Comparison of ENCODE assay signal across 8 cellular contexts in genomic region chr10:120942806-120943413, GRCh38.
DNase-seq lines count a peak whose midpoint lies in the region; ATAC-seq and TF ChIP-seq lines count a peak whose summit lies in the region.

No MANE protein-coding gene starts in this region.

- TF ChIP-seq EP300 in SK-N-SH (IDR thresholded peaks at IDR 0.05; ENCODE audit: borderline replicate concordance in 1 of 2, low read depth in 1 of 2, low read length in 1 of 2) = no peak

- peaks cover 6% of the 10 kb centered on the region for H3K4me1 Mint-ChIP-seq in activated naive CD4-positive, alpha-beta T cell treated with anti-CD3 and anti-CD28 coated beads for 36 hours (ENCODE audit: low read depth)

- H3K9me2 ChIP-seq in SK-N-SH = no peaks in the 10 kb centered on the region

- POLR2A ChIA-PET in SK-N-SH (lab: Yijun Ruan, JAX) = no interaction called here

- H3K4me1 ChIP-seq in SK-N-SH (ENCODE audit: control insufficient read depth in 1 of 2, insufficient read depth in 2 of 2, low read depth in 1 of 2, low read length in 1 of 2) (peaks cover 0 to 3% of the 10 kb centered on the region in 2 experiments; a peak in 1 of 4 replicates), upper lobe of right lung (peaks cover 8% of the 10 kb centered on the region)

- 41% methylated on average over 15 of the region's 23 CpGs for WGBS in SK-N-SH (ENCODE audit: low lambda C conversion rate)

- no peaks in the 10 kb centered on the region for H3K9me3 Mint-ChIP-seq in activated naive CD4-positive, alpha-beta T cell treated with anti-CD3 and anti-CD28 coated beads for 36 hours

- H3K36me3 ChIP-seq in SK-N-SH (replicated peaks in 1 of 2; ENCODE audit: control insufficient read depth in 1 of 2, insufficient read depth in 2 of 2, low read length in 1 of 2) = no peaks in the 10 kb centered on the region
- H3K36me3 ChIP-seq in upper lobe of right lung = no peaks in the 10 kb centered on the region

- no peak overlapping the region for H3K27ac ChIP-seq in SK-N-SH (ENCODE audit: low read depth in 2 of 2, low read length in 1 of 2)
- H3K27ac ChIP-seq in upper lobe of right lung = no peak overlapping the region

- CTCF ChIA-PET in SK-N-SH (lab: Yijun Ruan, JAX) = interaction anchor here (0.6 to 6.1 kb wide), 46 partner anchors 8 to 1216 kb away, joined by 3 to 50 read pairs (median 4); partner anchors contain the start of gene FGFR2
- CTCF ChIA-PET in activated naive CD4-positive, alpha-beta T cell treated with anti-CD3 and anti-CD28 coated beads for 36 hours (lab: Charles Lee) = interaction anchor here (0.6 to 1.5 kb wide), 7 partner anchors 11 to 956 kb away, joined by 3 to 8 read pairs (median 3); no protein-coding TSS in a partner anchor

- TF ChIP-seq CTCF in SK-N-SH (IDR thresholded peaks at IDR 0.05) = peak; percentile 87
- peak; percentile 86 for TF ChIP-seq CTCF in upper lobe of right lung (IDR thresholded peaks at IDR 0.05)

- intact Hi-C loops in activated naive CD4-positive, alpha-beta T cell treated with anti-CD3 and anti-CD28 coated beads for 36 hours (cut with micrococcal nuclease) = loop anchor here (1.0 kb wide), 2 partner anchors 791 to 957 kb away; no protein-coding TSS in a partner anchor
- intact Hi-C loops in posterior cingulate gyrus (cut with DNase I) (loop anchor here (2.0 to 10.0 kb wide), 4 partner anchors 192 to 958 kb away; no protein-coding TSS in a partner anchor), upper lobe of right lung (cut with DNase I) (loop anchor here (10.0 kb wide), 1 partner anchor 662 kb away; no protein-coding TSS in a partner anchor)

- TF ChIP-seq RAD21 in SK-N-SH (IDR thresholded peaks at IDR 0.05; ENCODE audit: low read length) = peak; percentile 95

- peak; percentile 72 for DNase-seq in EH (ENCODE audit: low read depth)
- peak; percentile 78 for DNase-seq in LoVo (ENCODE audit: low spot score)
- peak; percentile 86 for DNase-seq in SK-N-SH
- DNase-seq in activated naive CD4-positive, alpha-beta T cell treated with anti-CD3 and anti-CD28 coated beads for 36 hours = peak; percentile 87
- peak; percentile 36 for DNase-seq in glomerular endothelial cell (ENCODE audit: extremely low read depth, low read depth, low spot score)
- peak; percentile 79 to 98 (median 90) for DNase-seq in posterior cingulate gyrus
- DNase-seq in upper lobe of right lung = peak; percentile 90

- H3K4me3 Mint-ChIP-seq in activated naive CD4-positive, alpha-beta T cell treated with anti-CD3 and anti-CD28 coated beads for 36 hours = no peak overlapping the region

- peak overlapping the region; percentile 50; the same call in 1 of the 2 replicates for H2AFZ ChIP-seq in SK-N-SH (ENCODE audit: low read depth)

- H3K36me3 Mint-ChIP-seq in activated naive CD4-positive, alpha-beta T cell treated with anti-CD3 and anti-CD28 coated beads for 36 hours (ENCODE audit: low read depth) = no peaks in the 10 kb centered on the region

- no peaks in the 10 kb centered on the region for H3K79me2 ChIP-seq in SK-N-SH (ENCODE audit: insufficient read depth)

- ATAC-seq in GM21825 (IDR thresholded peaks at IDR 0.05; ENCODE audit: unreplicated experiment) (peak; percentile 94), upper lobe of right lung (peak; percentile 94)

- no peak overlapping the region for H3K9ac ChIP-seq in SK-N-SH

- H3K27me3 Mint-ChIP-seq in activated naive CD4-positive, alpha-beta T cell treated with anti-CD3 and anti-CD28 coated beads for 36 hours (ENCODE audit: low read depth) = peaks cover 17% of the 10 kb centered on the region

- H3K27me3 ChIP-seq in SK-N-SH (ENCODE audit: insufficient read depth) (no peaks in the 10 kb centered on the region), upper lobe of right lung (peaks cover 5% of the 10 kb centered on the region)

- H3F3A ChIP-seq in SK-N-SH (replicated peaks; ENCODE audit: insufficient read depth) = no peaks in the 10 kb centered on the region

- H4K20me1 ChIP-seq in SK-N-SH (ENCODE audit: insufficient read depth) = no peaks in the 10 kb centered on the region

- H3K4me2 ChIP-seq in SK-N-SH = peak overlapping the region; percentile 61; the same call in 1 of the 2 replicates

- H3K4me3 ChIP-seq in SK-N-SH (ENCODE audit: low read depth in 2 of 2, low read length in 1 of 2) (peak overlapping the region in 1 of 2 experiments; percentile 31; a peak in 1 of 4 replicates), upper lobe of right lung (no peak overlapping the region)

- H3K9me3 ChIP-seq in SK-N-SH (no peaks in the 10 kb centered on the region), upper lobe of right lung (no peaks in the 10 kb centered on the region)

- H3K27ac Mint-ChIP-seq in activated naive CD4-positive, alpha-beta T cell treated with anti-CD3 and anti-CD28 coated beads for 36 hours = no peak overlapping the region

TF ChIP-seq in SK-N-SH, 30 proteins besides CTCF, POLR2A, EP300 and RAD21:
- TF ChIP-seq USF1 (IDR thresholded peaks at IDR 0.05; ENCODE audit: borderline replicate concordance, low read depth) = no peak
- no peak for TF ChIP-seq USF2 (IDR thresholded peaks at IDR 0.05; ENCODE audit: borderline replicate concordance, low read depth, low read length)
- no peak for TF ChIP-seq MXI1 (IDR thresholded peaks at IDR 0.05; ENCODE audit: low read depth, low read length)
- TF ChIP-seq YY1 (IDR thresholded peaks at IDR 0.05; ENCODE audit: low read depth) = no peak
- no peak for TF ChIP-seq FOSL2 (IDR thresholded peaks at IDR 0.05; ENCODE audit: borderline replicate concordance, low read depth)
- TF ChIP-seq FOXM1 (IDR thresholded peaks at IDR 0.05; ENCODE audit: low read depth) = no peak
- TF ChIP-seq GABPA (IDR thresholded peaks at IDR 0.05; ENCODE audit: low read depth) = no peak
- TF ChIP-seq ELF1 (IDR thresholded peaks at IDR 0.05) = 0 out of 2 replicates have a peak, but pooled peaks have one; percentile 21
- TF ChIP-seq CHD2 (IDR thresholded peaks at IDR 0.05; ENCODE audit: low read length, partially characterized antibody) = no peak
- peak; percentile 85 for TF ChIP-seq SMC3 (IDR thresholded peaks at IDR 0.05; ENCODE audit: low read depth, low read length)
- peak; percentile 23; the same call in 1 of the 2 replicates for TF ChIP-seq GATA2 (CRISPR knock-in tag; IDR thresholded peaks at IDR 0.05)
- TF ChIP-seq REST (IDR thresholded peaks at IDR 0.05; ENCODE audit: low read depth, low read length) = no peak

Comparison
In these comparisons a context has a peak if more than half of its experiments do, and no peak if none do; other contexts are left out.
1. DNase-seq: peak in every context shown above with its lines; median percentile 90 in posterior cingulate gyrus; 90 in upper lobe of right lung; 87 in activated naive CD4-positive, alpha-beta T cell treated with anti-CD3 and anti-CD28 coated beads for 36 hours; 86 in SK-N-SH; 78 in LoVo; 72 in EH; 36 in glomerular endothelial cell.